In genomic region chr15:89664951-89665350, GRCh38 we compare ENCODE assay signal across 11 cellular contexts. TPM values are rescaled to one million over a fixed set of nuclear protein-coding genes. Genes with fewer than 3 reads are reported as not detected.
A peak's percentile ranks its signal among the peaks of the same experiment; 100 is the strongest.
DNase-seq lines count a peak whose midpoint lies in the region; ATAC-seq and TF ChIP-seq lines count a peak whose summit lies in the region.
"Had no signal": no experiment of that assay in that cellular context is flagged by ENCODE, and none has a peak within 500 bp of the region (broad histone marks: within the 10 kb centered on the region; RNA-seq: fewer than 3 reads in every experiment).

No MANE protein-coding gene starts in this region.

- WGBS in adipose tissue, 3 donors = 72 to 81% (median 80%) methylated on average over 5 of the region's 5 CpGs

- no peaks in the 10 kb centered on the region for H3K27me3 ChIP-seq in mucosa of stomach (ENCODE audit: control insufficient read depth, insufficient read depth, low read length)
- no peaks in the 10 kb centered on the region for H3K27me3 ChIP-seq in upper lobe of right lung

- H3K36me3 ChIP-seq in mucosa of stomach (ENCODE audit: control insufficient read depth, insufficient read depth, low read length) = no peaks in the 10 kb centered on the region
- no peaks in the 10 kb centered on the region for H3K36me3 ChIP-seq in upper lobe of right lung
- H3K36me3 ChIP-seq: SJCRH30 had no signal

- ATAC-seq in upper lobe of right lung (no peak), GM21447 (IDR thresholded peaks at IDR 0.05; ENCODE audit: unreplicated experiment) (no peak)

- peaks cover 29% of the 10 kb centered on the region for H3K4me1 ChIP-seq in mucosa of stomach (ENCODE audit: control insufficient read depth, insufficient read depth, low read length)
- peaks cover 18% of the 10 kb centered on the region for H3K4me1 ChIP-seq in upper lobe of right lung

- no peak overlapping the region for H3K27ac Mint-ChIP-seq in activated naive CD4-positive, alpha-beta T cell treated with anti-CD3 and anti-CD28 coated beads, Interleukin-2, amount 50 U/mL, for 24 hours
- no peak overlapping the region for H3K27ac Mint-ChIP-seq in activated naive CD4-positive, alpha-beta T cell treated with anti-CD3 and anti-CD28 coated beads for 36 hours

- no peak for DNase-seq in activated naive CD4-positive, alpha-beta T cell treated with anti-CD3 and anti-CD28 coated beads for 36 hours
- DNase-seq in upper lobe of right lung (no peak), DMS153 treated with DMSO at 0.1 percent for 48 hours (lab: John Stamatoyannopoulos, UW; ENCODE audit: unreplicated experiment) (no peak), KBM-7 (no peak)
- DNase-seq: Kasumi-1, kidney glomerular epithelial cell, SJCRH30 had no signal

- CTCF ChIA-PET in activated naive CD4-positive, alpha-beta T cell treated with anti-CD3 and anti-CD28 coated beads for 36 hours (lab: Charles Lee) = interaction anchor here (1.1 kb wide), 1 partner anchor 18 kb away, joined by 3 read pairs; no protein-coding TSS in a partner anchor

- peak overlapping the region; percentile 42 for H3K9ac ChIP-seq in mucosa of stomach (ENCODE audit: low read length)

- no peaks in the 10 kb centered on the region for H3K9me3 Mint-ChIP-seq in activated naive CD4-positive, alpha-beta T cell treated with anti-CD3 and anti-CD28 coated beads, Interleukin-2, amount 50 U/mL, for 24 hours
- H3K9me3 Mint-ChIP-seq in activated naive CD4-positive, alpha-beta T cell treated with anti-CD3 and anti-CD28 coated beads for 36 hours = no peaks in the 10 kb centered on the region

- in situ Hi-C loops in KBM-7 (cut with MboI; ENCODE audit: low pct_unique_long_range_greater_than_20kb, low sequenced_read_pairs) = no loop called here

- H3K4me1 Mint-ChIP-seq in activated naive CD4-positive, alpha-beta T cell treated with anti-CD3 and anti-CD28 coated beads, Interleukin-2, amount 50 U/mL, for 24 hours = no peaks in the 10 kb centered on the region
- H3K4me1 Mint-ChIP-seq in activated naive CD4-positive, alpha-beta T cell treated with anti-CD3 and anti-CD28 coated beads for 36 hours (ENCODE audit: low read depth) = no peaks in the 10 kb centered on the region

- peaks cover 3% of the 10 kb centered on the region for H3K36me3 Mint-ChIP-seq in activated naive CD4-positive, alpha-beta T cell treated with anti-CD3 and anti-CD28 coated beads, Interleukin-2, amount 50 U/mL, for 24 hours
- H3K36me3 Mint-ChIP-seq in activated naive CD4-positive, alpha-beta T cell treated with anti-CD3 and anti-CD28 coated beads for 36 hours (ENCODE audit: low read depth) = no peaks in the 10 kb centered on the region

- peak overlapping the region; percentile 58 for H3K27ac ChIP-seq in adipose tissue (ENCODE audit: low read depth, low read length)
- peak overlapping the region; percentile 82 for H3K27ac ChIP-seq in upper lobe of right lung
- H3K27ac ChIP-seq: SJCRH30 had no signal

- intact Hi-C loops in activated naive CD4-positive, alpha-beta T cell treated with anti-CD3 and anti-CD28 coated beads for 36 hours (cut with micrococcal nuclease) = no loop called here
- intact Hi-C loops in upper lobe of right lung (cut with DNase I) = no loop called here

- H3K4me3 ChIP-seq in mucosa of stomach (ENCODE audit: low read length) (no peak overlapping the region), upper lobe of right lung (peak overlapping the region; percentile 52)
- H3K4me3 ChIP-seq: SJCRH30 had no signal

- TF ChIP-seq CTCF in upper lobe of right lung (IDR thresholded peaks at IDR 0.05) = no peak

- H3K9me3 ChIP-seq in mucosa of stomach (ENCODE audit: control insufficient read depth, low read length) (no peaks in the 10 kb centered on the region), upper lobe of right lung (no peaks in the 10 kb centered on the region)
- H3K9me3 ChIP-seq: SJCRH30 had no signal

- H3K4me3 Mint-ChIP-seq in activated naive CD4-positive, alpha-beta T cell treated with anti-CD3 and anti-CD28 coated beads, Interleukin-2, amount 50 U/mL, for 24 hours = peak overlapping the region; percentile 34
- no peak overlapping the region for H3K4me3 Mint-ChIP-seq in activated naive CD4-positive, alpha-beta T cell treated with anti-CD3 and anti-CD28 coated beads for 36 hours

- peaks cover 19% of the 10 kb centered on the region for H3K27me3 Mint-ChIP-seq in activated naive CD4-positive, alpha-beta T cell treated with anti-CD3 and anti-CD28 coated beads, Interleukin-2, amount 50 U/mL, for 24 hours
- H3K27me3 Mint-ChIP-seq in activated naive CD4-positive, alpha-beta T cell treated with anti-CD3 and anti-CD28 coated beads for 36 hours (ENCODE audit: low read depth) = peaks cover 21% of the 10 kb centered on the region

RNA-seq across cellular contexts. Expression of gene KIF7, which starts 9.7 kb away (rescaled TPM):
- total RNA-seq in activated naive CD4-positive, alpha-beta T cell treated with anti-CD3 and anti-CD28 coated beads for 36 hours = 1 to 10 TPM in 1 of 2 experiments, under 1 TPM in 1; 0.94 to 1.1 TPM
- 1 to 10 TPM in 2 of 3 donors, under 1 TPM in 1; 0.78 to 6.4 (median 2.9) TPM for polyA plus RNA-seq in adipose tissue
- total RNA-seq in upper lobe of right lung = 2.1 TPM

RNA-seq across cellular contexts. Expression of gene PLIN1, which starts 14.2 kb away (rescaled TPM):
- under 1 TPM; 0.17 to 0.30 TPM for total RNA-seq in activated naive CD4-positive, alpha-beta T cell treated with anti-CD3 and anti-CD28 coated beads for 36 hours
- polyA plus RNA-seq in adipose tissue = 1,000 to 10,000 TPM in 1 of 3 donors, 100 to 1,000 TPM in 2; 128 to 1,761 (median 559) TPM
- total RNA-seq in upper lobe of right lung = 1.1 TPM
- total RNA-seq: SJCRH30 had no signal

RNA-seq across cellular contexts. Expression of gene PEX11A, which starts 25.6 kb away (rescaled TPM):
- total RNA-seq in activated naive CD4-positive, alpha-beta T cell treated with anti-CD3 and anti-CD28 coated beads for 36 hours = 1 to 10 TPM; 1.0 to 1.9 TPM
- polyA plus RNA-seq in adipose tissue = 10 to 100 TPM; 11.3 to 40.4 (median 12.8) TPM
- 9.1 TPM for total RNA-seq in upper lobe of right lung

RNA-seq across cellular contexts. Expression of gene WDR93, which starts 25.7 kb away (rescaled TPM):
- total RNA-seq in activated naive CD4-positive, alpha-beta T cell treated with anti-CD3 and anti-CD28 coated beads for 36 hours = not detected
- polyA plus RNA-seq in adipose tissue = under 1 TPM in 2 of 3 donors, not detected in 1; 0.18 to 0.92 TPM
- total RNA-seq in upper lobe of right lung = not detected
- total RNA-seq: SJCRH30 had no signal
